Comparison of ENCODE assay signal across 10 cellular contexts in genomic region chr22:20965104-20965887, GRCh38. TPM values are rescaled to one million over a fixed set of nuclear protein-coding genes. Genes with fewer than 3 reads are reported as not detected.
DNase-seq lines count a peak whose midpoint lies in the region; ATAC-seq and TF ChIP-seq lines count a peak whose summit lies in the region.
"Had no signal": no experiment of that assay in that cellular context is flagged by ENCODE, and none has a peak within 500 bp of the region (broad histone marks: within the 10 kb centered on the region; RNA-seq: fewer than 3 reads in every experiment).

No MANE protein-coding gene starts in this region.

- H3K4me1 ChIP-seq in mammary epithelial cell (ENCODE audit: insufficient read depth, low read length) = peaks cover 2% of the 10 kb centered on the region
- peaks cover 7% of the 10 kb centered on the region for H3K4me1 ChIP-seq in lower lobe of right lung
- H3K4me1 ChIP-seq in stomach = peaks cover 9 to 35% (median 14%) of the 10 kb centered on the region in 4 donors
- H3K4me1 ChIP-seq in PC-3 (ENCODE audit: insufficient read depth, low read length) = no peaks in the 10 kb centered on the region

- H3K9me3 ChIP-seq in mammary epithelial cell (replicated peaks; ENCODE audit: insufficient read depth, low read length) (no peaks in the 10 kb centered on the region), lower lobe of right lung (no peaks in the 10 kb centered on the region), stomach (no peaks in the 10 kb centered on the region), PC-3 (ENCODE audit: low read length) (no peaks in the 10 kb centered on the region)

- H3K9ac ChIP-seq in mammary epithelial cell (ENCODE audit: insufficient read depth, low read length) (no peak overlapping the region), PC-3 (ENCODE audit: low read length) (no peak overlapping the region)

- peak overlapping the region in 1 of 3 experiments; percentile 21 for H3K4me3 ChIP-seq in mammary epithelial cell (replicated peaks in 1 of 3; ENCODE audit: insufficient read depth in 1 of 3, low read depth in 2 of 3, low read length in 3 of 3)
- peak overlapping the region; percentile 33 for H3K4me3 ChIP-seq in lower lobe of right lung
- H3K4me3 ChIP-seq in stomach = peak overlapping the region; percentile 42 to 51 (median 49)
- H3K4me3 ChIP-seq in PC-3 (ENCODE audit: low read length) = no peak overlapping the region

- 27% methylated on average over 11 of the region's 65 CpGs for WGBS in mammary epithelial cell (ENCODE audit: low coverage, missing lambda C conversion rate)
- WGBS in stomach, 5 donors = 2 to 24% (median 11%) methylated on average over 17 to 65 of the region's 65 CpGs

- H3K4me2 ChIP-seq in mammary epithelial cell (ENCODE audit: insufficient read depth, low read depth, low read length) (peak overlapping the region; percentile 78), PC-3 (ENCODE audit: low read length) (no peak overlapping the region)

- no peaks in the 10 kb centered on the region for H4K20me1 ChIP-seq in mammary epithelial cell (ENCODE audit: insufficient read depth, low read length)
- no peaks in the 10 kb centered on the region for H4K20me1 ChIP-seq in PC-3 (ENCODE audit: low read length)

- no peaks in the 10 kb centered on the region for H3K9me2 ChIP-seq in PC-3 (replicated peaks; ENCODE audit: low read length)

- DNase-seq in DMS53 (lab: John Stamatoyannopoulos, UW) = peak; percentile 9
- no peak for DNase-seq in DMS53 treated with DMSO at 0.1 percent for 48 hours (lab: John Stamatoyannopoulos, UW; ENCODE audit: unreplicated experiment)
- no peak for DNase-seq in mammary epithelial cell
- DNase-seq in lower lobe of right lung = no peak
- no peak for DNase-seq in stomach
- DNase-seq in activated CD4-positive, alpha-beta T cell treated with anti-CD3 and anti-CD28 coated beads, Interleukin-2, amount 50 U/mL, for 1 hour = no peak
- DNase-seq in PC-3 = no peak
- DNase-seq: NCI-H526 treated with DMSO at 0.1 percent for 48 hours had no signal

- no peaks in the 10 kb centered on the region for H3F3A ChIP-seq in PC-3 (ENCODE audit: low read length, unreplicated experiment)

- dilution Hi-C loops in mammary epithelial cell (cut with HindIII; ENCODE audit: low sequenced_read_pairs) = no loop called here

- no peaks in the 10 kb centered on the region for H3K79me2 ChIP-seq in mammary epithelial cell (ENCODE audit: insufficient read depth, low read length)
- H3K79me2 ChIP-seq in PC-3 (ENCODE audit: low read length) = no peaks in the 10 kb centered on the region

- H3K27ac ChIP-seq in mammary epithelial cell (ENCODE audit: insufficient read depth, low read depth, low read length) (no peak overlapping the region), lower lobe of right lung (no peak overlapping the region), stomach (no peak overlapping the region), PC-3 (ENCODE audit: low read length) (no peak overlapping the region)
- H3K27ac ChIP-seq: 22Rv1 had no signal

- BruUV-seq in mammary epithelial cell (replicated peaks; lab: Mats Ljungman, UMichigan) (no TSS peak), PC-3 (replicated peaks; lab: Mats Ljungman, UMichigan) (no TSS peak)

- in situ Hi-C loops in mammary epithelial cell (cut with MboI; ENCODE audit: low sequenced_read_pairs in 2 of 2) = no loop called here

- TF ChIP-seq POLR2A in stomach (IDR thresholded peaks at IDR 0.05) = no peak

- ATAC-seq in lower lobe of right lung (peak; percentile 3 to 13), PC-3 (no peak), HG02798 (IDR thresholded peaks at IDR 0.05; ENCODE audit: poor library complexity, unreplicated experiment) (no peak)

- peaks cover 2% of the 10 kb centered on the region for H3K27me3 ChIP-seq in mammary epithelial cell (ENCODE audit: insufficient read depth, low read length)
- peaks cover 22% of the 10 kb centered on the region for H3K27me3 ChIP-seq in lower lobe of right lung (ENCODE audit: low read depth)
- peaks cover 0 to 33% (median 13%) of the 10 kb centered on the region in 3 donors for H3K27me3 ChIP-seq in stomach
- H3K27me3 ChIP-seq in PC-3 (ENCODE audit: low read length) = no peaks in the 10 kb centered on the region

- no peak for TF ChIP-seq CTCF in mammary epithelial cell (conservative IDR thresholded peaks at IDR 0.05 in 1 of 2, IDR thresholded peaks at IDR 0.05 in 1 of 2; ENCODE audit: extremely low read depth in 1 of 2, insufficient read depth in 1 of 2, low read depth in 1 of 2, low read length in 2 of 2)
- TF ChIP-seq CTCF in lower lobe of right lung (IDR thresholded peaks at IDR 0.05) = no peak
- no peak for TF ChIP-seq CTCF in stomach (IDR thresholded peaks at IDR 0.05)
- no peak for TF ChIP-seq CTCF in PC-3 (conservative IDR thresholded peaks at IDR 0.05; ENCODE audit: low read depth, low read length)

- TF ChIP-seq EP300 in stomach (IDR thresholded peaks at IDR 0.05) = no peak

- H2AFZ ChIP-seq in mammary epithelial cell (ENCODE audit: low read depth, low read length) = peak overlapping the region; percentile 52
- no peak overlapping the region for H2AFZ ChIP-seq in PC-3 (ENCODE audit: low read length)

- intact Hi-C loops in mammary epithelial cell (cut with micrococcal nuclease) (no loop called here), lower lobe of right lung (cut with DNase I) (no loop called here), stomach (cut with DNase I; ENCODE audit: low total_unique reads) (loop anchor here (10.0 kb wide), 1 partner anchor 60 kb away; no protein-coding TSS in a partner anchor), PC-3 (cut with micrococcal nuclease) (no loop called here)

- H3K36me3 ChIP-seq in mammary epithelial cell (ENCODE audit: insufficient read depth, low read length) (no peaks in the 10 kb centered on the region), lower lobe of right lung (no peaks in the 10 kb centered on the region), stomach (no peaks in the 10 kb centered on the region), PC-3 (ENCODE audit: low read depth, low read length) (no peaks in the 10 kb centered on the region)

- POLR2A ChIA-PET in PC-3 (lab: Charles Lee; ENCODE audit: unreplicated experiment) = no interaction called here

- CTCF ChIA-PET in mammary epithelial cell (lab: Charles Lee; ENCODE audit: low non-redundant PET) = no interaction called here
- CTCF ChIA-PET in PC-3 (lab: Charles Lee) = interaction anchor here (0.5 kb wide), 1 partner anchor 36 kb away, joined by 3 read pairs; no protein-coding TSS in a partner anchor

RNA-seq across cellular contexts. Expression of gene AIFM3, which starts 1.8 kb away (rescaled TPM):
- total RNA-seq in mammary epithelial cell (1 to 10 TPM in 1 of 2 donors, under 1 TPM in 1; 0.24 to 5.0 TPM), lower lobe of right lung (12.3 TPM), stomach (100 to 1,000 TPM in 1 of 5 donors, under 1 TPM in 1, not detected in 3; 0.55 to 157 TPM), PC-3 (2014; rRNA removed) (0.98 and 1.5 TPM in 2 replicates)
- polyA plus RNA-seq in mammary epithelial cell (0.24 TPM), stomach (1 to 10 TPM in 2 of 3 donors, under 1 TPM in 1; 0.75 to 4.1 (median 2.1) TPM)
- polyA minus RNA-seq in mammary epithelial cell = not detected

RNA-seq across cellular contexts. Expression of gene LZTR1, which starts 16.8 kb away (rescaled TPM):
- total RNA-seq in mammary epithelial cell = 10 to 100 TPM; 52.8 to 59.4 TPM
- 28.2 TPM for polyA plus RNA-seq in mammary epithelial cell
- polyA minus RNA-seq in mammary epithelial cell = 44.9 TPM
- total RNA-seq in lower lobe of right lung = 51.6 TPM
- total RNA-seq in stomach = 100 to 1,000 TPM in 1 of 5 donors, 10 to 100 TPM in 4; 21.6 to 148 (median 43.5) TPM
- 10 to 100 TPM; 13.7 to 33.7 (median 17.7) TPM for polyA plus RNA-seq in stomach
- total RNA-seq in PC-3 (2014; rRNA removed) = 41.0 and 49.3 TPM in 2 replicates

RNA-seq across cellular contexts. Expression of gene THAP7, which starts 36.6 kb away (rescaled TPM):
- total RNA-seq in mammary epithelial cell = 10 to 100 TPM; 17.3 to 23.6 TPM
- polyA plus RNA-seq in mammary epithelial cell = 23.4 TPM
- 10.7 TPM for polyA minus RNA-seq in mammary epithelial cell
- 24.3 TPM for total RNA-seq in lower lobe of right lung
- total RNA-seq in stomach = 10 to 100 TPM in 4 of 5 donors, 1 to 10 TPM in 1; 5.8 to 57.2 (median 17.4) TPM
- polyA plus RNA-seq in stomach = 10 to 100 TPM; 39.6 to 45.1 (median 44.7) TPM
- 43.0 and 44.3 TPM in 2 replicates for total RNA-seq in PC-3 (2014; rRNA removed)

RNA-seq across cellular contexts. Expression of gene CRKL, which starts 48.1 kb away (rescaled TPM):
- total RNA-seq in mammary epithelial cell (10 to 100 TPM; 75.0 to 80.3 TPM), lower lobe of right lung (53.5 TPM), stomach (10 to 100 TPM; 17.0 to 60.3 (median 26.3) TPM), PC-3 (2014; rRNA removed) (35.4 and 36.2 TPM in 2 replicates)
- polyA plus RNA-seq in mammary epithelial cell (32.0 TPM), stomach (10 to 100 TPM; 11.6 to 12.5 (median 11.7) TPM)
- 72.0 TPM for polyA minus RNA-seq in mammary epithelial cell

RNA-seq across cellular contexts. Expression of gene P2RX6, which starts 49.7 kb away (rescaled TPM):
- 1 to 10 TPM; 2.9 to 4.3 TPM for total RNA-seq in mammary epithelial cell
- 1.6 TPM for polyA plus RNA-seq in mammary epithelial cell
- not detected for polyA minus RNA-seq in mammary epithelial cell
- 2.1 TPM for total RNA-seq in lower lobe of right lung
- under 1 TPM in 1 of 5 donors, not detected in 4; 0.55 TPM for total RNA-seq in stomach
- under 1 TPM in 2 of 3 donors, not detected in 1; 0.10 to 0.31 TPM for polyA plus RNA-seq in stomach
- 1.1 TPM in 1 of 2 replicates, not detected in the other for total RNA-seq in PC-3 (2014; rRNA removed)

Comparison
In these comparisons a context has a peak if more than half of its experiments do, and no peak if none do; other contexts are left out.
1. ATAC-seq: peak in lower lobe of right lung (2 of 2); none in PC-3 (single experiment) and HG02798 (single experiment).